Comparison of ENCODE assay signal across 8 cellular contexts in genomic region chr1:38873027-38873969, GRCh38. TPM values are rescaled to one million over a fixed set of nuclear protein-coding genes. Genes with fewer than 3 reads are reported as not detected.
DNase-seq lines count a peak whose midpoint lies in the region; ATAC-seq, FAIRE-seq and TF ChIP-seq lines count a peak whose summit lies in the region.

MYCBP (minus strand) TSS chr1:38873348; CDS start chr1:38873305, 43 bp downstream.

- no peaks in the 10 kb centered on the region for H3K27me3 ChIP-seq in esophagus squamous epithelium

- peak in 5 of 6 experiments; percentile 12 to 48 (median 27) for TF ChIP-seq CTCF in esophagus squamous epithelium (IDR thresholded peaks at IDR 0.05)

- H3K9me3 Mint-ChIP-seq in activated T-cell treated with anti-CD3 and anti-CD28 coated beads, Interleukin-2, amount 50 U/mL, for 72 hours: no peaks in the 10 kb centered on the region

- 0% methylated on average over 16 to 26 of the region's 69 CpGs for WGBS in esophagus squamous epithelium, 2 donors

- H3K4me1 ChIP-seq in esophagus squamous epithelium: peaks cover 9 to 27% (median 11%) of the 10 kb centered on the region in 3 donors

- peaks cover 32% of the 10 kb centered on the region for H3K4me1 Mint-ChIP-seq in activated T-cell treated with anti-CD3 and anti-CD28 coated beads, Interleukin-2, amount 50 U/mL, for 72 hours (ENCODE audit: low read depth)

- H3K27ac Mint-ChIP-seq in activated T-cell treated with anti-CD3 and anti-CD28 coated beads, Interleukin-2, amount 50 U/mL, for 72 hours: peak within 1 kb of the TSS; percentile 94

- no peaks in the 10 kb centered on the region for H3K36me3 ChIP-seq in KOPT-K1 (ENCODE audit: insufficient read depth, low read length)
- no peaks in the 10 kb centered on the region for H3K36me3 ChIP-seq in esophagus squamous epithelium

- intact Hi-C loops in esophagus squamous epithelium (cut with DNase I): loop anchor here (10.0 kb wide), 1 partner anchor 222 kb away; no protein-coding TSS in a partner anchor

- H3K4me3 Mint-ChIP-seq in activated T-cell treated with anti-CD3 and anti-CD28 coated beads, Interleukin-2, amount 50 U/mL, for 72 hours: peak within 1 kb of the TSS; percentile 85 to 95

- TF ChIP-seq POLR2A in esophagus squamous epithelium (IDR thresholded peaks at IDR 0.05): peak in 1 of 4 donors; percentile 69

- ATAC-seq in GM21786 (IDR thresholded peaks at IDR 0.05; ENCODE audit: unreplicated experiment): peak; percentile 97
- ATAC-seq in activated T-cell treated with anti-CD3 and anti-CD28 coated beads, Interleukin-2, amount 50 U/mL, for 72 hours (replicated peaks in 1 of 2): peak; percentile 99 to 100

- H3K27ac ChIP-seq in KOPT-K1 (ENCODE audit: low read depth, low read length, poor library complexity, severe bottlenecking) (peak within 1 kb of the TSS; percentile 56), esophagus squamous epithelium (peak within 1 kb of the TSS; percentile 71 to 87 (median 80))

- peak within 1 kb of the TSS; percentile 94 to 95 (median 94) for H3K4me3 ChIP-seq in esophagus squamous epithelium

- peak; percentile 84 for FAIRE-seq in RCC 7860 (lab: Jason Lieb, UNC)

- no peaks in the 10 kb centered on the region for H3K27me3 Mint-ChIP-seq in activated T-cell treated with anti-CD3 and anti-CD28 coated beads, Interleukin-2, amount 50 U/mL, for 72 hours (ENCODE audit: low read depth)

- DNase-seq in DMS79 (lab: John Stamatoyannopoulos, UW): peak; percentile 91
- DNase-seq in RCC 7860 (ENCODE audit: low spot score): peak; percentile 89
- DNase-seq in activated T-cell treated with anti-CD3 and anti-CD28 coated beads, Interleukin-2, amount 50 U/mL, for 72 hours: peak; percentile 97 to 98
- peak; percentile 82 for DNase-seq in esophagus squamous epithelium (lab: John Stamatoyannopoulos, UW)
- DNase-seq in myocyte (ENCODE audit: low read depth): peak; percentile 95
- DNase-seq in stimulated activated CD8-positive, alpha-beta memory T cell treated with anti-CD3 and anti-CD28 coated beads, Interleukin-7, amount 100 ng/mL, for 48 hours (ENCODE audit: extremely low read depth in 1 of 2, low read depth in 1 of 2): peak; percentile 94 to 96

- no peaks in the 10 kb centered on the region for H3K9me3 ChIP-seq in KOPT-K1 (ENCODE audit: insufficient read depth, low read length, poor library complexity, severe bottlenecking)
- H3K9me3 ChIP-seq in esophagus squamous epithelium: no peaks in the 10 kb centered on the region

- H3K36me3 Mint-ChIP-seq in activated T-cell treated with anti-CD3 and anti-CD28 coated beads, Interleukin-2, amount 50 U/mL, for 72 hours (ENCODE audit: insufficient read depth in 2 of 2): peaks cover 0 to 1% of the 10 kb centered on the region in 2 donors

RNA-seq across cellular contexts. Expression of gene MYCBP, which starts in this region (rescaled TPM):
- 10 to 100 TPM; 22.0 to 29.8 TPM for total RNA-seq in activated T-cell treated with anti-CD3 and anti-CD28 coated beads, Interleukin-2, amount 50 U/mL, for 72 hours
- total RNA-seq in esophagus squamous epithelium (10 to 100 TPM; 22.7 to 42.0 (median 26.0) TPM), myocyte (23.8 and 32.9 TPM in 2 replicates)
- polyA plus RNA-seq in myocyte (2012): 12.1 TPM

Comparison
In these comparisons a context has a peak if more than half of its experiments do, and no peak if none do; other contexts are left out.
1. Peak in every context shown above with its lines: DNase-seq, ATAC-seq, H3K4me3 ChIP-seq and H3K27ac ChIP-seq.